ENCODE assay signal across 8 cellular contexts in genomic region chr11:7673724-7674434, GRCh38. TPM values are rescaled to one million over a fixed set of nuclear protein-coding genes. Genes with fewer than 3 reads are reported as not detected.
DNase-seq lines count a peak whose midpoint lies in the region; ATAC-seq lines count a peak whose summit lies in the region.

No MANE protein-coding gene starts in this region.

- no peak for DNase-seq in activated CD4-positive, alpha-beta T cell treated with anti-CD3 and anti-CD28 coated beads, Interleukin-2, amount 10 ng/mL, durations not matched to agents 7 days and 5 days
- no peak for DNase-seq in activated CD4-positive, alpha-beta T cell treated with anti-CD3 and anti-CD28 coated beads, Interleukin-2, amount 50 U/mL, for 4 hours
- DNase-seq in NCI-H748 (lab: John Stamatoyannopoulos, UW; ENCODE audit: unreplicated experiment) (peak; percentile 60), epithelial cell of prostate (ENCODE audit: low read depth, low spot score) (no peak), naive B cell (no peak), RKO (ENCODE audit: low spot score) (no peak)

- H3K36me3 Mint-ChIP-seq in activated CD4-positive, alpha-beta T cell treated with anti-CD3 and anti-CD28 coated beads, Interleukin-2, amount 10 ng/mL, durations not matched to agents 7 days and 5 days (ENCODE audit: low read depth), result no peaks in the 10 kb centered on the region
- H3K36me3 Mint-ChIP-seq in naive B cell, result peaks cover 5 to 6% of the 10 kb centered on the region in 2 donors

- CTCF ChIA-PET in activated CD4-positive, alpha-beta T cell treated with anti-CD3 and anti-CD28 coated beads, Interleukin-2, amount 10 ng/mL, durations not matched to agents 7 days and 5 days (lab: Charles Lee), result no interaction called here

- H3K27ac Mint-ChIP-seq in activated CD4-positive, alpha-beta T cell treated with anti-CD3 and anti-CD28 coated beads, Interleukin-2, amount 10 ng/mL, durations not matched to agents 7 days and 5 days, result no peak overlapping the region
- peak overlapping the region in 3 of 6 donors; percentile 20 to 97 (median 54) for H3K27ac Mint-ChIP-seq in naive B cell

- ATAC-seq in naive B cell (ENCODE audit: low read depth in 2 of 2) (peak; percentile 56 to 67), GM18909 (IDR thresholded peaks at IDR 0.05; ENCODE audit: poor library complexity, unreplicated experiment) (no peak), HG02623 (IDR thresholded peaks at IDR 0.05; ENCODE audit: unreplicated experiment) (no peak)

- peak overlapping the region; percentile 57 for H3K4me3 Mint-ChIP-seq in activated CD4-positive, alpha-beta T cell treated with anti-CD3 and anti-CD28 coated beads, Interleukin-2, amount 10 ng/mL, durations not matched to agents 7 days and 5 days
- H3K4me3 Mint-ChIP-seq in naive B cell, result peak overlapping the region; percentile 54 to 90 (median 85)

- POLR2A ChIA-PET in activated CD4-positive, alpha-beta T cell treated with anti-CD3 and anti-CD28 coated beads, Interleukin-2, amount 10 ng/mL, durations not matched to agents 7 days and 5 days (lab: Charles Lee), result no interaction called here

- no peaks in the 10 kb centered on the region for H3K9me3 Mint-ChIP-seq in activated CD4-positive, alpha-beta T cell treated with anti-CD3 and anti-CD28 coated beads, Interleukin-2, amount 10 ng/mL, durations not matched to agents 7 days and 5 days
- H3K9me3 Mint-ChIP-seq in naive B cell, result peaks cover 0 to 22% (median 6%) of the 10 kb centered on the region in 7 donors

- peaks cover 47% of the 10 kb centered on the region for H3K27me3 Mint-ChIP-seq in activated CD4-positive, alpha-beta T cell treated with anti-CD3 and anti-CD28 coated beads, Interleukin-2, amount 10 ng/mL, durations not matched to agents 7 days and 5 days
- H3K27me3 Mint-ChIP-seq in naive B cell, result peaks cover 65 to 73% (median 68%) of the 10 kb centered on the region in 3 donors

- H3K4me1 Mint-ChIP-seq in activated CD4-positive, alpha-beta T cell treated with anti-CD3 and anti-CD28 coated beads, Interleukin-2, amount 10 ng/mL, durations not matched to agents 7 days and 5 days, result peaks cover 8% of the 10 kb centered on the region
- H3K4me1 Mint-ChIP-seq in naive B cell, result peaks cover 9 to 16% (median 10%) of the 10 kb centered on the region in 3 donors

- H3K27ac ChIP-seq in epithelial cell of prostate, result peak overlapping the region; percentile 84

RNA-seq across cellular contexts. Expression of gene CYB5R2, which starts 0.6 kb away (rescaled TPM):
- total RNA-seq in activated CD4-positive, alpha-beta T cell treated with anti-CD3 and anti-CD28 coated beads, Interleukin-2, amount 10 ng/mL, durations not matched to agents 7 days and 5 days, result under 1 TPM; 0.33 to 0.82 TPM
- 1 to 10 TPM in 1 of 6 donors, under 1 TPM in 3, not detected in 2; 0.11 to 3.4 (median 0.53) TPM for polyA plus RNA-seq in naive B cell (ENCODE audit: low read depth in 6 of 6)

RNA-seq across cellular contexts. Expression of gene OVCH2, which starts 32.4 kb away (rescaled TPM):
- total RNA-seq in activated CD4-positive, alpha-beta T cell treated with anti-CD3 and anti-CD28 coated beads, Interleukin-2, amount 10 ng/mL, durations not matched to agents 7 days and 5 days, result not detected
- not detected for polyA plus RNA-seq in naive B cell (ENCODE audit: low read depth in 6 of 6)

Comparison
In these comparisons a context has a peak if more than half of its experiments do, and no peak if none do; other contexts are left out.
1. ATAC-seq: peak in naive B cell (2 of 2); none in GM18909 (single experiment) and HG02623 (single experiment).